ENCODE assay signal across 8 cellular contexts in the genomic region with DNA sequence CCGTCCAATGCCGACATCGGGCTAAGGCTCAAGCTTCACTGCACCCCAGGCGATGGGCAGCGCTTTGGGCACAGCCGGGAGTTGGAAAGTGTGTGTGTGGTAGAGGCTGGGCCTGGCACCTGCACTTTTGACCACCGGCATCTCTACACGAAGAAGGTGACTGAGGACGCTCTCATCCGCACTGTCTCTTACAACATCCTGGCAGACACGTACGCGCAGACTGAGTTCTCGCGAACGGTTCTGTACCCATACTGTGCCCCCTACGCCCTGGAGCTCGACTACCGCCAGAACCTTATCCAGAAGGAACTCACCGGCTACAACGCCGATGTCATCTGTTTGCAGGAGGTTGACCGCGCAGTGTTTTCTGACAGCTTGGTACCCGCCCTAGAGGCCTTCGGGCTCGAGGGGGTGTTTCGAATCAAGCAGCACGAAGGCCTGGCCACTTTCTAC. TPM values are rescaled to one million over a fixed set of nuclear protein-coding genes. Genes with fewer than 3 reads are reported as not detected.
A peak's percentile ranks its signal among the peaks of the same experiment; 100 is the strongest.
DNase-seq lines count a peak whose midpoint lies in the region; ATAC-seq and TF ChIP-seq lines count a peak whose summit lies in the region.

No MANE protein-coding gene starts in this region.

- peak overlapping the region; percentile 99 for H2AFZ ChIP-seq in mammary epithelial cell (ENCODE audit: low read depth, low read length)

- H3K9ac ChIP-seq in mammary epithelial cell (ENCODE audit: insufficient read depth, low read length): peak overlapping the region; percentile 72

- peaks cover 41% of the 10 kb centered on the region for H3K4me1 Mint-ChIP-seq in stimulated activated memory B cell treated with anti-CD40 and anti-IgM and Interleukin-4, amounts not matched to agents 10 μg/mL and 1 μg/mL and 100 μg/mL, for 72 hours

- H4K20me1 ChIP-seq in mammary epithelial cell (ENCODE audit: insufficient read depth, low read length): no peaks in the 10 kb centered on the region

- no peaks in the 10 kb centered on the region for H3K9me3 ChIP-seq in mammary epithelial cell (replicated peaks; ENCODE audit: insufficient read depth, low read length)
- H3K9me3 ChIP-seq in right lobe of liver: no peaks in the 10 kb centered on the region

- H3K27ac ChIP-seq in mammary epithelial cell (ENCODE audit: insufficient read depth, low read depth, low read length) (peak overlapping the region; percentile 88), right lobe of liver (peak overlapping the region; percentile 75 to 96 (median 91))

- no peaks in the 10 kb centered on the region for H3K9me3 Mint-ChIP-seq in stimulated activated memory B cell treated with anti-CD40 and anti-IgM and Interleukin-4, amounts not matched to agents 10 μg/mL and 1 μg/mL and 100 μg/mL, for 72 hours

- WGBS in mammary epithelial cell (ENCODE audit: low coverage, missing lambda C conversion rate): 4% methylated on average over 5 of the region's 29 CpGs
- 0% methylated on average over 10 of the region's 29 CpGs for WGBS in right lobe of liver (ENCODE audit: insufficient coverage, low coverage, low lambda C conversion rate, missing lambda C conversion rate)

- intact Hi-C loops in mammary epithelial cell (cut with micrococcal nuclease) (loop anchor here (2.0 to 10.0 kb wide), 4 partner anchors 40 to 452 kb away; a partner anchor contains a TSS), right lobe of liver (cut with DNase I) (loop anchor here in 1 of 2 donors (5.0 kb wide), 1 partner anchor 40 kb away; a partner anchor contains a TSS)

- H3K4me1 ChIP-seq in mammary epithelial cell (ENCODE audit: insufficient read depth, low read length): peaks cover 20% of the 10 kb centered on the region
- peaks cover 0 to 22% (median 10%) of the 10 kb centered on the region in 4 donors for H3K4me1 ChIP-seq in right lobe of liver

- in situ Hi-C loops in mammary epithelial cell (cut with MboI; ENCODE audit: low sequenced_read_pairs in 2 of 2) (no loop called here), G401 (cut with HindIII; ENCODE audit: low sequenced_read_pairs) (no loop called here)

- peaks cover 55% of the 10 kb centered on the region for H3K79me2 ChIP-seq in mammary epithelial cell (ENCODE audit: insufficient read depth, low read length)

- TF ChIP-seq CTCF in mammary epithelial cell (conservative IDR thresholded peaks at IDR 0.05 in 1 of 2, IDR thresholded peaks at IDR 0.05 in 1 of 2; ENCODE audit: extremely low read depth in 1 of 2, insufficient read depth in 1 of 2, low read depth in 1 of 2, low read length in 2 of 2) (no peak), right lobe of liver (IDR thresholded peaks at IDR 0.05) (no peak)

- no peaks in the 10 kb centered on the region for H3K27me3 Mint-ChIP-seq in stimulated activated memory B cell treated with anti-CD40 and anti-IgM and Interleukin-4, amounts not matched to agents 10 μg/mL and 1 μg/mL and 100 μg/mL, for 72 hours

- BruUV-seq in mammary epithelial cell (replicated peaks; lab: Mats Ljungman, UMichigan): no TSS peak

- H3K4me3 ChIP-seq in GM08714 (ENCODE audit: low read length) (peak overlapping the region; percentile 82), mammary epithelial cell (replicated peaks in 1 of 3; ENCODE audit: insufficient read depth in 1 of 3, low read depth in 2 of 3, low read length in 3 of 3) (peak overlapping the region; percentile 61 to 81 (median 76)), right lobe of liver (peak overlapping the region; percentile 77 to 90 (median 87))

- H3K27me3 ChIP-seq in mammary epithelial cell (ENCODE audit: insufficient read depth, low read length): no peaks in the 10 kb centered on the region
- no peaks in the 10 kb centered on the region for H3K27me3 ChIP-seq in right lobe of liver

- TF ChIP-seq POLR2A in right lobe of liver (IDR thresholded peaks at IDR 0.05): peak; percentile 15

- dilution Hi-C loops in mammary epithelial cell (cut with HindIII; ENCODE audit: low sequenced_read_pairs): no loop called here

- peak; percentile 8 for DNase-seq in T-helper 9 cell
- DNase-seq in mammary epithelial cell: peak; percentile 56
- peak in 2 of 3 donors; percentile 27 to 47 for DNase-seq in right lobe of liver
- no peak for DNase-seq in NCI-H2196 treated with DMSO at 0.1 percent for 48 hours (lab: John Stamatoyannopoulos, UW; ENCODE audit: unreplicated experiment)
- no peak for DNase-seq in G401 (ENCODE audit: low spot score)

- H3K36me3 Mint-ChIP-seq in stimulated activated memory B cell treated with anti-CD40 and anti-IgM and Interleukin-4, amounts not matched to agents 10 μg/mL and 1 μg/mL and 100 μg/mL, for 72 hours: peaks cover 14% of the 10 kb centered on the region

- CTCF ChIA-PET in mammary epithelial cell (lab: Charles Lee; ENCODE audit: low non-redundant PET): no interaction called here

- H3K4me3 Mint-ChIP-seq in stimulated activated memory B cell treated with anti-CD40 and anti-IgM and Interleukin-4, amounts not matched to agents 10 μg/mL and 1 μg/mL and 100 μg/mL, for 72 hours: peak overlapping the region; percentile 93

- peaks cover 2% of the 10 kb centered on the region for H3K36me3 ChIP-seq in mammary epithelial cell (ENCODE audit: insufficient read depth, low read length)
- peaks cover 0 to 21% (median 4%) of the 10 kb centered on the region in 4 donors for H3K36me3 ChIP-seq in right lobe of liver

- peak overlapping the region; percentile 97 for H3K27ac Mint-ChIP-seq in stimulated activated memory B cell treated with anti-CD40 and anti-IgM and Interleukin-4, amounts not matched to agents 10 μg/mL and 1 μg/mL and 100 μg/mL, for 72 hours

- H3K4me2 ChIP-seq in mammary epithelial cell (ENCODE audit: insufficient read depth, low read depth, low read length): peak overlapping the region; percentile 95

- ATAC-seq in HG03135 (IDR thresholded peaks at IDR 0.05; ENCODE audit: unreplicated experiment) (peak; percentile 27), right lobe of liver (peak; percentile 5 to 28 (median 16))
- ATAC-seq in stimulated activated memory B cell treated with anti-CD40 and anti-IgM and Interleukin-4, amounts not matched to agents 10 μg/mL and 1 μg/mL and 100 μg/mL, for 72 hours: peak; percentile 47

RNA-seq across cellular contexts. Expression of a gene that starts 1.0 kb away (rescaled TPM):
- total RNA-seq in mammary epithelial cell (10 to 100 TPM; 22.4 to 26.7 TPM), right lobe of liver (10 to 100 TPM; 12.1 to 20.7 (median 14.9) TPM)
- polyA plus RNA-seq in mammary epithelial cell: 16.7 TPM
- 44.3 TPM for polyA minus RNA-seq in mammary epithelial cell
- 16.7 and 18.4 TPM in 2 replicates for total RNA-seq in G401 (2014; rRNA removed; shearing (Covaris generic))

RNA-seq across cellular contexts. Expression of a gene that starts 13.0 kb away (rescaled TPM):
- total RNA-seq in mammary epithelial cell (under 1 TPM in 1 of 2 donors, not detected in 1; under 0.01 TPM), right lobe of liver (under 1 TPM in 5 of 6 experiments, not detected in 1; under 0.01 to 0.29 (median 0.18) TPM)
- 0.02 TPM for polyA plus RNA-seq in mammary epithelial cell
- polyA minus RNA-seq in mammary epithelial cell: not detected
- not detected in 2 replicates for total RNA-seq in G401 (2014; rRNA removed; shearing (Covaris generic))

RNA-seq across cellular contexts. Expression of a gene that starts 40.0 kb away (rescaled TPM):
- total RNA-seq in mammary epithelial cell: 100 to 1,000 TPM; 202 to 208 TPM
- 218 TPM for polyA plus RNA-seq in mammary epithelial cell
- polyA minus RNA-seq in mammary epithelial cell: 407 TPM
- 100 to 1,000 TPM in 2 of 6 experiments, 10 to 100 TPM in 4; 63.0 to 125 (median 92.7) TPM for total RNA-seq in right lobe of liver
- total RNA-seq in G401 (2014; rRNA removed; shearing (Covaris generic)): 92.3 and 106 TPM in 2 replicates

Comparison
In these comparisons a context has a peak if more than half of its experiments do, and no peak if none do; other contexts are left out.
1. DNase-seq: peak in T-helper 9 cell (single experiment), mammary epithelial cell (single experiment) and right lobe of liver (2 of 3); none in NCI-H2196 treated with DMSO at 0.1 percent for 48 hours (single experiment) and G401 (single experiment).
2. Peak in every context shown above with its lines, with median percentiles within 50 percentile points of each other: H3K4me3 ChIP-seq and ATAC-seq.